In the genomic region with DNA sequence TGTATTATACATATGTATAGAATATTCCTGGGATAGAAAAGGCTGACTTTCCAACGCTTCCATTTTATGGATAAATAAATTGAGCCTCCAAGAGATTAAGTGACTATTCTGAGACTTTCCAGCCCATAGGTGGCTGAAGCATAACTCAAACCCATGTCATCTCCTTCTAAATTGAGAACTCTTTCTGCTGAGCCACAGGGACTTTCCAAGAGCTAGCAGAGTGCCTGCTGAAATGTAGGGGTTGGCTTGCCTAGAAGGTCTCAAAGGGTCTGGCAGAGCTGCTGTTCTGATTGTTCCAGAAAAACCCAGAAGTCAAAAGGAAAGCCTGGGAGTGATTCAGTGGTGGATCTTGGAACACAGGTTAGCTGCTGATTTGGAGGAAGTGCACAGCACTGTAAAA, we compare ENCODE assay signal across 25 cellular contexts.
"Had no signal": no experiment of that assay in that cellular context is flagged by ENCODE, and none has a peak within 500 bp of the region (broad histone marks: within the 10 kb centered on the region; RNA-seq: fewer than 3 reads in every experiment).

No MANE protein-coding gene starts in this region.

- H3K27ac ChIP-seq: hepatocyte, left ventricle myocardium inferior, ovary, prostate gland, skin epidermis, testis, thyroid gland, transverse colon, upper lobe of left lung, vagina had no signal

- H3K36me3 Mint-ChIP-seq: naive thymus-derived CD4-positive, alpha-beta T cell; natural killer cell treated with Interleukin-12 subunit alpha and Interleukin-12 subunit beta and Interleukin-15 and Interleukin-18, amount 100 ng/mL, for 72 hours had no signal

- H3K4me3 ChIP-seq: hepatocyte, left ventricle myocardium inferior, lung, mucosa of descending colon, ovary, prostate gland, skin epidermis, testis, thyroid gland, transverse colon, upper lobe of left lung, vagina had no signal

- H3K27ac Mint-ChIP-seq: memory B cell; naive thymus-derived CD4-positive, alpha-beta T cell; natural killer cell treated with Interleukin-12 subunit alpha and Interleukin-12 subunit beta and Interleukin-15 and Interleukin-18, amount 100 ng/mL, for 72 hours had no signal

- H3K79me2 ChIP-seq: hepatocyte had no signal

- H3K4me3 Mint-ChIP-seq: memory B cell; naive thymus-derived CD4-positive, alpha-beta T cell; natural killer cell treated with Interleukin-12 subunit alpha and Interleukin-12 subunit beta and Interleukin-15 and Interleukin-18, amount 100 ng/mL, for 72 hours; stimulated activated naive CD8-positive, alpha-beta T cell treated with anti-CD3 and anti-CD28 coated beads, Interleukin-15, amount 100 ng/mL, for 72 hours had no signal

- H3K9me3 Mint-ChIP-seq: natural killer cell treated with Interleukin-12 subunit alpha and Interleukin-12 subunit beta and Interleukin-15 and Interleukin-18, amount 100 ng/mL, for 72 hours had no signal

- H3K27me3 Mint-ChIP-seq: natural killer cell treated with Interleukin-12 subunit alpha and Interleukin-12 subunit beta and Interleukin-15 and Interleukin-18, amount 100 ng/mL, for 72 hours; stimulated activated naive CD8-positive, alpha-beta T cell treated with anti-CD3 and anti-CD28 coated beads, Interleukin-15, amount 100 ng/mL, for 72 hours had no signal

- H3K27me3 ChIP-seq: hepatocyte, ovary, testis, thyroid gland, transverse colon, upper lobe of left lung, vagina had no signal

- H3K36me3 ChIP-seq: left ventricle myocardium inferior, ovary, prostate gland, thyroid gland, transverse colon, upper lobe of left lung, vagina had no signal

- H3K9me3 ChIP-seq: left ventricle myocardium inferior, mucosa of descending colon, ovary, prostate gland, testis, thyroid gland, transverse colon, upper lobe of left lung, vagina had no signal

- H3K4me1 ChIP-seq: left ventricle myocardium inferior, prostate gland, testis, thyroid gland, transverse colon, upper lobe of left lung, vagina had no signal

- H2AFZ ChIP-seq: hepatocyte had no signal

- H3K4me1 Mint-ChIP-seq: memory B cell; naive thymus-derived CD4-positive, alpha-beta T cell; stimulated activated naive CD8-positive, alpha-beta T cell treated with anti-CD3 and anti-CD28 coated beads, Interleukin-15, amount 100 ng/mL, for 72 hours had no signal

- DNase-seq: islet precursor cell; left ventricle myocardium inferior; midbrain; mucosa of descending colon; naive thymus-derived CD4-positive, alpha-beta T cell; ovary; retina; right cardiac atrium; stimulated activated CD4-positive, alpha-beta T cell treated with anti-CD3 and anti-CD28 coated beads, Interleukin-12 subunit alpha, Interleukin-12 subunit beta, amount 100 ng/mL, for 4 hours; stimulated activated CD4-positive, alpha-beta T cell treated with anti-CD3 and anti-CD28 coated beads, Interleukin-15, amount 100 ng/mL, for 24 hours; stimulated activated CD4-positive, alpha-beta T cell treated with anti-CD3 and anti-CD28 coated beads, Interleukin-2, amount 100 ng/mL, for 24 hours; stimulated activated CD4-positive, alpha-beta T cell treated with anti-CD3 and anti-CD28 coated beads, Interleukin-4, amount 100 ng/mL, for 1 hour; stimulated activated naive CD4-positive, alpha-beta T cell; stimulated activated naive CD8-positive, alpha-beta T cell treated with anti-CD3 and anti-CD28 coated beads, Interleukin-15, amount 100 ng/mL, for 72 hours; testis; thyroid gland; transverse colon; upper lobe of left lung had no signal

- H3K4me2 ChIP-seq: hepatocyte had no signal
